Comparison of ENCODE assay signal across 21 cellular contexts in the genomic region with DNA sequence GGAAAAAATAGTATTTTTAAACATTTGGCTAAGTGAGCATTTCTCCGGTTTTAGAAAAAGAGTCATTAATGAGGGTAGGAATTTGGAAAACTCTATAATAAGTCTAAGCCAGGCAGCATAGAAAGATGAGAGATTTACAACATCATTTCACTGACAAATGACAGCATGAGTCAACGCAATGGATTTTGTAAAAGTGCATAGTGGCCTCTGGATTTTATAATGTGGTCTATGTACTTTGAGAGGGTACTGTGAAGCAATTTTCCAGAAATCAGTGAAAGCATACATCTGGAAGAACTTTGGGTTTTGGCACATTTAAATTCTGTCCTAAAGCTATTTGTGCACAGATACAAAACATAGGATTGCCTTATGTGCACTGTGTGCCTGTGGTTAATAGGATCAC.
DNase-seq lines count a peak whose midpoint lies in the region; ATAC-seq and TF ChIP-seq lines count a peak whose summit lies in the region.
"Had no signal": no experiment of that assay in that cellular context is flagged by ENCODE, and none has a peak within 500 bp of the region (broad histone marks: within the 10 kb centered on the region; RNA-seq: fewer than 3 reads in every experiment).

No MANE protein-coding gene starts in this region.

- no peaks in the 10 kb centered on the region for H3K9me3 ChIP-seq in RWPE2 (ENCODE audit: severe bottlenecking)
- H3K9me3 ChIP-seq: right atrium auricular region, uterus had no signal

- H3K36me3 ChIP-seq in RWPE2 (ENCODE audit: low read depth): no peaks in the 10 kb centered on the region
- H3K36me3 ChIP-seq: right atrium auricular region, uterus had no signal

- peaks cover 2% of the 10 kb centered on the region for H3K4me1 ChIP-seq in RWPE2 (ENCODE audit: insufficient read depth, poor library complexity, severe bottlenecking)
- H3K4me1 ChIP-seq: foreskin keratinocyte, right atrium auricular region, uterus had no signal

- POLR2A ChIA-PET in GM10248 (lab: Yijun Ruan, JAX): no interaction called here

- H3K27ac ChIP-seq in RWPE2 (ENCODE audit: poor library complexity, severe bottlenecking): peak overlapping the region; percentile 22
- H3K27ac ChIP-seq: foreskin keratinocyte, right atrium auricular region, uterus had no signal

- no peaks in the 10 kb centered on the region for H3K27me3 ChIP-seq in RWPE2 (ENCODE audit: insufficient read depth, poor library complexity, severe bottlenecking)
- H3K27me3 ChIP-seq: foreskin keratinocyte, right atrium auricular region, uterus had no signal

- CTCF ChIA-PET in GM10248 (lab: Yijun Ruan, JAX): no interaction called here

- DNase-seq in EH (ENCODE audit: low read depth): peak; percentile 90
- DNase-seq in RWPE2 (ENCODE audit: low spot score): no peak
- peak; percentile 99 for DNase-seq in fibroblast of peridontal ligament (ENCODE audit: extremely low read depth)
- DNase-seq in retinal pigment epithelial cell (ENCODE audit: low read depth): peak; percentile 64
- no peak for DNase-seq in GM10248 (ENCODE audit: extremely low spot score)
- DNase-seq in activated CD4-positive, alpha-beta T cell treated with anti-CD3 and anti-CD28 coated beads for 48 hours: no peak
- DNase-seq: activated CD4-positive, alpha-beta T cell treated with anti-CD3 and anti-CD28 coated beads for 4 hours; activated naive CD8-positive, alpha-beta T cell treated with anti-CD3 and anti-CD28 coated beads, Interleukin-2, amount 50 U/mL, for 24 hours; activated T-cell treated with anti-CD3 and anti-CD28 coated beads, Interleukin-2, amount 50 U/mL, for 24 hours; CD4-positive, CD25-positive, alpha-beta regulatory T cell; islet precursor cell; NCI-H1092; NCI-H69; RPMI8226; stimulated activated CD4-positive, alpha-beta T cell treated with anti-CD3 and anti-CD28 coated beads, Interleukin-4, amount 100 ng/mL, for 24 hours; uterus had no signal

- TF ChIP-seq CTCF in RWPE2 (IDR thresholded peaks at IDR 0.05; ENCODE audit: poor library complexity, severe bottlenecking): no peak
- TF ChIP-seq CTCF in retinal pigment epithelial cell (conservative IDR thresholded peaks at IDR 0.05; ENCODE audit: low read depth, low read length): no peak
- no peak for TF ChIP-seq CTCF in GM10248 (IDR thresholded peaks at IDR 0.05; ENCODE audit: control extremely low read depth, extremely low read depth, low read depth, missing control alignments)

- no peak overlapping the region for H3K4me3 ChIP-seq in RWPE2 (ENCODE audit: severe bottlenecking)
- no peak overlapping the region for H3K4me3 ChIP-seq in retinal pigment epithelial cell (ENCODE audit: low read length)
- H3K4me3 ChIP-seq: right atrium auricular region, uterus had no signal

- peak; percentile 76 for ATAC-seq in RWPE2 (ENCODE audit: low read depth)
- ATAC-seq in GM18861 (IDR thresholded peaks at IDR 0.05; ENCODE audit: unreplicated experiment): no peak
- ATAC-seq in HG03565 (IDR thresholded peaks at IDR 0.05; ENCODE audit: unreplicated experiment): no peak
- ATAC-seq: activated naive CD8-positive, alpha-beta T cell treated with anti-CD3 and anti-CD28 coated beads, Interleukin-2, amount 50 U/mL, for 24 hours; foreskin keratinocyte; stimulated activated effector memory CD8-positive, alpha-beta T cell treated with anti-CD3 and anti-CD28 coated beads, Interleukin-12 subunit alpha, Interleukin-12 subunit beta, amount 100 ng/mL, for 72 hours had no signal

Comparison
In these comparisons a context has a peak if more than half of its experiments do, and no peak if none do; other contexts are left out.
1. DNase-seq: peak in EH (single experiment), fibroblast of peridontal ligament (single experiment) and retinal pigment epithelial cell (single experiment); none in RWPE2 (single experiment), GM10248 (single experiment) and activated CD4-positive, alpha-beta T cell treated with anti-CD3 and anti-CD28 coated beads for 48 hours (single experiment).